Comparison of ENCODE assay signal across 15 cellular contexts in genomic region chr2:36397040-36397616, GRCh38. TPM values are rescaled to one million over a fixed set of nuclear protein-coding genes. Genes with fewer than 3 reads are reported as not detected.
DNase-seq lines count a peak whose midpoint lies in the region; ATAC-seq and TF ChIP-seq lines count a peak whose summit lies in the region.
"Had no signal": no experiment of that assay in that cellular context is flagged by ENCODE, and none has a peak within 500 bp of the region (broad histone marks: within the 10 kb centered on the region; RNA-seq: fewer than 3 reads in every experiment).

No MANE protein-coding gene starts in this region.

- H3K4me3 Mint-ChIP-seq in endothelial cell (ENCODE audit: unreplicated experiment), result peak overlapping the region; percentile 1
- no peak overlapping the region for H3K4me3 Mint-ChIP-seq in stimulated activated effector memory CD8-positive, alpha-beta T cell treated with anti-CD3 and anti-CD28 coated beads, Interleukin-12 subunit alpha, Interleukin-12 subunit beta, amount 100 ng/mL, for 72 hours
- H3K4me3 Mint-ChIP-seq in GM23338, result no peak overlapping the region

- H3K9me2 ChIP-seq in GM23338 (ENCODE audit: insufficient read depth), result peaks cover 3% of the 10 kb centered on the region; the same call in 1 of the 2 replicates

- H3K9me3 Mint-ChIP-seq in endothelial cell (ENCODE audit: unreplicated experiment) (no peaks in the 10 kb centered on the region), GM23338 (no peaks in the 10 kb centered on the region)
- no peaks in the 10 kb centered on the region for H3K9me3 Mint-ChIP-seq in stimulated activated effector memory CD8-positive, alpha-beta T cell treated with anti-CD3 and anti-CD28 coated beads, Interleukin-12 subunit alpha, Interleukin-12 subunit beta, amount 100 ng/mL, for 72 hours

- H3K36me3 ChIP-seq in HEK293 (ENCODE audit: control insufficient read depth in 2 of 2, insufficient read depth in 1 of 2, low read length in 2 of 2), result no peaks in the 10 kb centered on the region
- H3K36me3 ChIP-seq in GM23338 (ENCODE audit: insufficient read depth), result no peaks in the 10 kb centered on the region

- H3K27me3 ChIP-seq in GM23338 (ENCODE audit: insufficient read depth), result no peaks in the 10 kb centered on the region
- H3K27me3 ChIP-seq: BLaER1 treated with 17β-estradiol and CSF1 and Interleukin-3, amounts not matched to agents 10 nM and 100 nM had no signal

- H3K27ac Mint-ChIP-seq in endothelial cell (ENCODE audit: unreplicated experiment) (no peak overlapping the region), GM23338 (no peak overlapping the region)
- H3K27ac Mint-ChIP-seq in stimulated activated effector memory CD8-positive, alpha-beta T cell treated with anti-CD3 and anti-CD28 coated beads, Interleukin-12 subunit alpha, Interleukin-12 subunit beta, amount 100 ng/mL, for 72 hours, result no peak overlapping the region

- H3K4me2 ChIP-seq in GM23338, result no peak overlapping the region
- H3K4me2 ChIP-seq: BLaER1 treated with 17β-estradiol and CSF1 and Interleukin-3, amounts not matched to agents 10 nM and 100 nM; PC-9 had no signal

- H2AFZ ChIP-seq in GM23338, result no peak overlapping the region
- H2AFZ ChIP-seq: PC-9 had no signal

- H3F3A ChIP-seq in GM23338 (replicated peaks; ENCODE audit: low read depth), result no peaks in the 10 kb centered on the region

- peaks cover 97% of the 10 kb centered on the region for H3K79me2 ChIP-seq in GM23338 (replicated peaks; ENCODE audit: insufficient read depth)

- peak; percentile 47 for ATAC-seq in stimulated activated effector memory CD8-positive, alpha-beta T cell treated with anti-CD3 and anti-CD28 coated beads, Interleukin-12 subunit alpha, Interleukin-12 subunit beta, amount 100 ng/mL, for 72 hours
- ATAC-seq in stimulated activated naive CD8-positive, alpha-beta T cell treated with anti-CD3 and anti-CD28 coated beads, Interleukin-15, Interleukin-2, amounts not matched to agents 100 U/mL and 50 U/mL, for 24 hours, result no peak
- no peak for ATAC-seq in GM23338
- ATAC-seq: HCT116 had no signal

- peaks cover 26% of the 10 kb centered on the region for H3K4me1 ChIP-seq in HEK293 (ENCODE audit: control insufficient read depth, insufficient read depth, low read length)
- peaks cover 54% of the 10 kb centered on the region for H3K4me1 ChIP-seq in GM23338 (ENCODE audit: insufficient read depth)
- H3K4me1 ChIP-seq: BLaER1 treated with 17β-estradiol and CSF1 and Interleukin-3, amounts not matched to agents 10 nM and 100 nM had no signal

- H3K4me3 ChIP-seq in HEK293 (ENCODE audit: low read depth, low read length) (no peak overlapping the region), GM23338 (no peak overlapping the region)
- H3K4me3 ChIP-seq: BLaER1 treated with 17β-estradiol and CSF1 and Interleukin-3, amounts not matched to agents 10 nM and 100 nM; PC-9 had no signal

- POLR2A ChIA-PET in HEK293 (lab: Yijun Ruan, JAX) (no interaction called here), RWPE1 (lab: Yijun Ruan, JAX; ENCODE audit: low non-redundant PET) (no interaction called here)

- no peaks in the 10 kb centered on the region for H3K9me3 ChIP-seq in HEK293 (ENCODE audit: control insufficient read depth, insufficient read depth, low read depth, low read length)
- H3K9me3 ChIP-seq: BLaER1 treated with 17β-estradiol and CSF1 and Interleukin-3, amounts not matched to agents 10 nM and 100 nM had no signal

- peaks cover 13% of the 10 kb centered on the region for H3K36me3 Mint-ChIP-seq in endothelial cell (ENCODE audit: low read depth, unreplicated experiment)
- no peaks in the 10 kb centered on the region for H3K36me3 Mint-ChIP-seq in stimulated activated effector memory CD8-positive, alpha-beta T cell treated with anti-CD3 and anti-CD28 coated beads, Interleukin-12 subunit alpha, Interleukin-12 subunit beta, amount 100 ng/mL, for 72 hours
- H3K36me3 Mint-ChIP-seq in GM23338 (ENCODE audit: low read depth), result no peaks in the 10 kb centered on the region; the same call in 2 of the 3 replicates

- H3K27ac ChIP-seq in HEK293 (ENCODE audit: extremely low read depth, low read depth, low read length), result no peak overlapping the region; the same call in 1 of the 2 replicates
- H3K27ac ChIP-seq in RWPE1, result 0 out of 2 replicates have a peak overlapping the region, but pooled peaks have one; percentile 28
- no peak overlapping the region for H3K27ac ChIP-seq in GM23338 (ENCODE audit: low read depth)
- H3K27ac ChIP-seq: BLaER1 treated with 17β-estradiol and CSF1 and Interleukin-3, amounts not matched to agents 10 nM and 100 nM; PC-9 had no signal

- CTCF ChIA-PET in HEK293 (lab: Yijun Ruan, JAX), result interaction anchor here (0.7 kb wide), 1 partner anchor 127 kb away, joined by 3 read pairs; no protein-coding TSS in a partner anchor
- CTCF ChIA-PET in RWPE1 (lab: Yijun Ruan, JAX), result no interaction called here

- H3K4me1 Mint-ChIP-seq in endothelial cell (ENCODE audit: unreplicated experiment) (peaks cover 18% of the 10 kb centered on the region), GM23338 (peaks cover 23% of the 10 kb centered on the region)
- H3K4me1 Mint-ChIP-seq in stimulated activated effector memory CD8-positive, alpha-beta T cell treated with anti-CD3 and anti-CD28 coated beads, Interleukin-12 subunit alpha, Interleukin-12 subunit beta, amount 100 ng/mL, for 72 hours, result peaks cover 7% of the 10 kb centered on the region

- H4K20me1 ChIP-seq in GM23338 (replicated peaks; ENCODE audit: insufficient read depth), result peaks cover 12% of the 10 kb centered on the region; the same call in 1 of the 2 replicates

- DNase-seq in RWPE1 (ENCODE audit: low spot score) (no peak), endothelial cell (ENCODE audit: low spot score) (no peak), NCI-H2227 (lab: John Stamatoyannopoulos, UW; ENCODE audit: unreplicated experiment) (no peak), GM23338 (ENCODE audit: low spot score) (no peak)
- DNase-seq in stimulated activated effector memory CD8-positive, alpha-beta T cell treated with anti-CD3 and anti-CD28 coated beads, Interleukin-12 subunit alpha, Interleukin-12 subunit beta, amount 100 ng/mL, for 72 hours (ENCODE audit: low spot score in 2 of 2), result no peak
- DNase-seq in stimulated activated naive CD8-positive, alpha-beta T cell treated with anti-CD3 and anti-CD28 coated beads, Interleukin-15, Interleukin-2, amounts not matched to agents 100 U/mL and 50 U/mL, for 24 hours, result no peak
- DNase-seq: KBM-7, NCI-H146, NCI-H2081 treated with DMSO at 0.1 percent for 48 hours, NCI-H345, PC-9, Right ventricle myocardium superior had no signal

- H3K27me3 Mint-ChIP-seq in endothelial cell (ENCODE audit: unreplicated experiment) (no peaks in the 10 kb centered on the region), GM23338 (ENCODE audit: insufficient read depth, low read depth, poor library complexity) (peaks cover 1% of the 10 kb centered on the region)

- no peak for TF ChIP-seq CTCF in HEK293 (tag by site-specific recombination; IDR thresholded peaks at IDR 0.05)
- TF ChIP-seq CTCF in RWPE1 (conservative IDR thresholded peaks at IDR 0.05; ENCODE audit: low read depth), result no peak
- TF ChIP-seq CTCF in endothelial cell (IDR thresholded peaks at IDR 0.05; ENCODE audit: unreplicated experiment), result no peak
- no peak for TF ChIP-seq CTCF in GM23338 (conservative IDR thresholded peaks at IDR 0.05; ENCODE audit: low read depth in 2 of 2)

TF ChIP-seq in HEK293, 187 proteins besides CTCF, POLR2A, EP300 and RAD21 (continues in another document):
- no peak for TF ChIP-seq ZNF292 (tag by site-specific recombination; IDR thresholded peaks at IDR 0.05; ENCODE audit: borderline replicate concordance, low read depth)
- TF ChIP-seq, protein P1, sequence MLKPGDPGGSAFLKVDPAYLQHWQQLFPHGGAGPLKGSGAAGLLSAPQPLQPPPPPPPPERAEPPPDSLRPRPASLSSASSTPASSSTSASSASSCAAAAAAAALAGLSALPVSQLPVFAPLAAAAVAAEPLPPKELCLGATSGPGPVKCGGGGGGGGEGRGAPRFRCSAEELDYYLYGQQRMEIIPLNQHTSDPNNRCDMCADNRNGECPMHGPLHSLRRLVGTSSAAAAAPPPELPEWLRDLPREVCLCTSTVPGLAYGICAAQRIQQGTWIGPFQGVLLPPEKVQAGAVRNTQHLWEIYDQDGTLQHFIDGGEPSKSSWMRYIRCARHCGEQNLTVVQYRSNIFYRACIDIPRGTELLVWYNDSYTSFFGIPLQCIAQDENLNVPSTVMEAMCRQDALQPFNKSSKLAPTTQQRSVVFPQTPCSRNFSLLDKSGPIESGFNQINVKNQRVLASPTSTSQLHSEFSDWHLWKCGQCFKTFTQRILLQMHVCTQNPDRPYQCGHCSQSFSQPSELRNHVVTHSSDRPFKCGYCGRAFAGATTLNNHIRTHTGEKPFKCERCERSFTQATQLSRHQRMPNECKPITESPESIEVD (tag by site-specific recombination; IDR thresholded peaks at IDR 0.05), result peak; percentile 61
- TF ChIP-seq SCRT1 (tag by site-specific recombination; IDR thresholded peaks at IDR 0.05; ENCODE audit: borderline replicate concordance), result no peak
- no peak for TF ChIP-seq ZNF146 (tag by site-specific recombination; IDR thresholded peaks at IDR 0.05)
- peak; percentile 43 for TF ChIP-seq ZNF629 (tag by site-specific recombination; IDR thresholded peaks at IDR 0.05)
- TF ChIP-seq SP7 (tag by site-specific recombination; IDR thresholded peaks at IDR 0.05), result peak; percentile 73

TF ChIP-seq in GM23338, 12 proteins besides CTCF, POLR2A, EP300 and RAD21 (continues in another document):
- no peak for TF ChIP-seq STAT1 (IDR thresholded peaks at IDR 0.05; ENCODE audit: unreplicated experiment)
- no peak for TF ChIP-seq ETS1 (IDR thresholded peaks at IDR 0.05)
- no peak for TF ChIP-seq EZH2phosphoT487 (IDR thresholded peaks at IDR 0.05; ENCODE audit: unreplicated experiment)

RNA-seq across cellular contexts. Expression of gene CRIM1, which starts 41.5 kb away (rescaled TPM):
- 246 TPM for total RNA-seq in endothelial cell (ENCODE audit: unreplicated experiment)
- 30.9 and 36.4 TPM in 2 replicates for total RNA-seq in GM23338 (2014; rRNA removed; shearing (Covaris generic))
- 10.5 and 11.3 TPM in 2 replicates for polyA plus RNA-seq in GM23338 (2016; fragmentation: Nextera tagmentation; extraction: Ambion mirVana)
